ENCODE assay signal across 8 cellular contexts in genomic region chr12:13195848-13196301, GRCh38. TPM values are rescaled to one million over a fixed set of nuclear protein-coding genes. Genes with fewer than 3 reads are reported as not detected.
DNase-seq lines count a peak whose midpoint lies in the region; ATAC-seq and TF ChIP-seq lines count a peak whose summit lies in the region.

No MANE protein-coding gene starts in this region.

- H3K36me3 Mint-ChIP-seq in activated naive CD8-positive, alpha-beta T cell treated with anti-CD3 and anti-CD28 coated beads, Interleukin-2, amount 10 ng/mL, durations not matched to agents 7 days and 5 days: no peaks in the 10 kb centered on the region

- DNase-seq in HCEC 1CT (peak; percentile 72), hepatocyte (ENCODE audit: low spot score) (peak; percentile 76), NCI-H1417 treated with DMSO at 0.1 percent for 48 hours (lab: John Stamatoyannopoulos, UW) (no peak), putamen (ENCODE audit: low spot score) (no peak), iPS-NIHi11 (ENCODE audit: low spot score) (no peak)
- DNase-seq in activated naive CD8-positive, alpha-beta T cell treated with anti-CD3 and anti-CD28 coated beads, Interleukin-2, amount 10 ng/mL, durations not matched to agents 7 days and 5 days: no peak
- no peak for DNase-seq in stimulated activated naive CD8-positive, alpha-beta T cell treated with anti-CD3 and anti-CD28 coated beads, Interleukin-15, amount 100 ng/mL, for 72 hours

- H3K4me3 Mint-ChIP-seq in activated naive CD8-positive, alpha-beta T cell treated with anti-CD3 and anti-CD28 coated beads, Interleukin-2, amount 10 ng/mL, durations not matched to agents 7 days and 5 days: peak overlapping the region; percentile 77
- H3K4me3 Mint-ChIP-seq in stimulated activated naive CD8-positive, alpha-beta T cell treated with anti-CD3 and anti-CD28 coated beads, Interleukin-15, amount 100 ng/mL, for 72 hours: peak overlapping the region; percentile 76 to 87

- TF ChIP-seq CTCF in hepatocyte (IDR thresholded peaks at IDR 0.05; ENCODE audit: poor library complexity): no peak

- peaks cover 38% of the 10 kb centered on the region for H3K4me1 ChIP-seq in hepatocyte (ENCODE audit: insufficient read depth)

- H3K27me3 ChIP-seq in hepatocyte: no peaks in the 10 kb centered on the region

- peaks cover 55% of the 10 kb centered on the region for H3K27me3 Mint-ChIP-seq in activated naive CD8-positive, alpha-beta T cell treated with anti-CD3 and anti-CD28 coated beads, Interleukin-2, amount 10 ng/mL, durations not matched to agents 7 days and 5 days
- peaks cover 38% of the 10 kb centered on the region for H3K27me3 Mint-ChIP-seq in stimulated activated naive CD8-positive, alpha-beta T cell treated with anti-CD3 and anti-CD28 coated beads, Interleukin-15, amount 100 ng/mL, for 72 hours

- no peaks in the 10 kb centered on the region for H3K9me2 ChIP-seq in hepatocyte (replicated peaks; ENCODE audit: insufficient read depth)

- peaks cover 28% of the 10 kb centered on the region for H3K4me1 Mint-ChIP-seq in activated naive CD8-positive, alpha-beta T cell treated with anti-CD3 and anti-CD28 coated beads, Interleukin-2, amount 10 ng/mL, durations not matched to agents 7 days and 5 days
- H3K4me1 Mint-ChIP-seq in stimulated activated naive CD8-positive, alpha-beta T cell treated with anti-CD3 and anti-CD28 coated beads, Interleukin-15, amount 100 ng/mL, for 72 hours: peaks cover 43% of the 10 kb centered on the region

- peaks cover 4% of the 10 kb centered on the region for H3K79me2 ChIP-seq in hepatocyte

- H3K27ac ChIP-seq in hepatocyte: peak overlapping the region; percentile 91

- ATAC-seq in activated naive CD8-positive, alpha-beta T cell treated with anti-CD3 and anti-CD28 coated beads, Interleukin-2, amount 10 ng/mL, durations not matched to agents 7 days and 5 days (ENCODE audit: low read depth): peak; percentile 2
- ATAC-seq in stimulated activated naive CD8-positive, alpha-beta T cell treated with anti-CD3 and anti-CD28 coated beads, Interleukin-15, amount 100 ng/mL, for 72 hours: peak; percentile 1
- no peak for ATAC-seq in GM18498 (IDR thresholded peaks at IDR 0.05; ENCODE audit: unreplicated experiment)

- H3K4me3 ChIP-seq in hepatocyte: no peak overlapping the region

- H3K36me3 ChIP-seq in hepatocyte (replicated peaks; ENCODE audit: insufficient read depth, low read depth): no peaks in the 10 kb centered on the region

- 29% methylated on average over 2 of the region's 2 CpGs for WGBS in hepatocyte (ENCODE audit: low lambda C conversion rate, missing lambda C conversion rate)

- POLR2A ChIA-PET in activated naive CD8-positive, alpha-beta T cell treated with anti-CD3 and anti-CD28 coated beads, Interleukin-2, amount 10 ng/mL, durations not matched to agents 7 days and 5 days (lab: Charles Lee): interaction anchor here (0.8 to 2.0 kb wide), 3 partner anchors 7 to 95 kb away, joined by 4 to 13 read pairs (median 6); no protein-coding TSS in a partner anchor

- H4K20me1 ChIP-seq in hepatocyte (ENCODE audit: insufficient read depth, poor library complexity, severe bottlenecking): no peaks in the 10 kb centered on the region

- no peaks in the 10 kb centered on the region for H3K9me3 ChIP-seq in hepatocyte (ENCODE audit: low read depth)

- no peak overlapping the region for H2AFZ ChIP-seq in hepatocyte

- H3K27ac Mint-ChIP-seq in activated naive CD8-positive, alpha-beta T cell treated with anti-CD3 and anti-CD28 coated beads, Interleukin-2, amount 10 ng/mL, durations not matched to agents 7 days and 5 days: peak overlapping the region; percentile 67
- peak overlapping the region; percentile 92 to 95 for H3K27ac Mint-ChIP-seq in stimulated activated naive CD8-positive, alpha-beta T cell treated with anti-CD3 and anti-CD28 coated beads, Interleukin-15, amount 100 ng/mL, for 72 hours

- H3K4me2 ChIP-seq in hepatocyte: peak overlapping the region; percentile 71

- no peaks in the 10 kb centered on the region for H3K9me3 Mint-ChIP-seq in activated naive CD8-positive, alpha-beta T cell treated with anti-CD3 and anti-CD28 coated beads, Interleukin-2, amount 10 ng/mL, durations not matched to agents 7 days and 5 days
- H3K9me3 Mint-ChIP-seq in stimulated activated naive CD8-positive, alpha-beta T cell treated with anti-CD3 and anti-CD28 coated beads, Interleukin-15, amount 100 ng/mL, for 72 hours: no peaks in the 10 kb centered on the region

RNA-seq across cellular contexts. Expression of gene EMP1, which starts 0.7 kb away (rescaled TPM):
- total RNA-seq in activated naive CD8-positive, alpha-beta T cell treated with anti-CD3 and anti-CD28 coated beads, Interleukin-2, amount 10 ng/mL, durations not matched to agents 7 days and 5 days: 1 to 10 TPM; 7.3 to 8.6 TPM
- total RNA-seq in hepatocyte: 39.9 and 67.3 TPM in 2 replicates
- 51.1 and 52.6 TPM in 2 replicates for polyA plus RNA-seq in hepatocyte

Comparison
In these comparisons a context has a peak if more than half of its experiments do, and no peak if none do; other contexts are left out.
1. DNase-seq: peak in HCEC 1CT (single experiment) and hepatocyte (single experiment); none in activated naive CD8-positive, alpha-beta T cell treated with anti-CD3 and anti-CD28 coated beads, Interleukin-2, amount 10 ng/mL, durations not matched to agents 7 days and 5 days (single experiment), stimulated activated naive CD8-positive, alpha-beta T cell treated with anti-CD3 and anti-CD28 coated beads, Interleukin-15, amount 100 ng/mL, for 72 hours (0 of 2), NCI-H1417 treated with DMSO at 0.1 percent for 48 hours (single experiment), putamen (single experiment) and iPS-NIHi11 (single experiment).